ENCODE assay signal across 23 cellular contexts in genomic region chr16:83907926-83908325, GRCh38.
"Had no signal": no experiment of that assay in that cellular context is flagged by ENCODE, and none has a peak within 500 bp of the region (broad histone marks: within the 10 kb centered on the region; RNA-seq: fewer than 3 reads in every experiment).

No MANE protein-coding gene starts in this region.

- H3K4me3 ChIP-seq: dorsolateral prefrontal cortex, esophagus muscularis mucosa, hepatocyte, lung, ovary, tibial artery, upper lobe of left lung, uterus had no signal

- H3K27me3 ChIP-seq: dorsolateral prefrontal cortex, esophagus muscularis mucosa, hepatocyte, ovary, tibial artery, upper lobe of left lung, uterus had no signal

- ATAC-seq: left cardiac atrium; left ventricle myocardium superior; right cardiac atrium; stimulated activated memory B cell treated with anti-CD40 and anti-IgM and Interleukin-4, amounts not matched to agents 10 μg/mL and 1 μg/mL and 100 μg/mL, for 72 hours had no signal

- DNase-seq: cortex of kidney; dorsolateral prefrontal cortex; effector CD8-positive, alpha-beta T cell; head of caudate nucleus; kidney; left cardiac atrium; left ventricle myocardium superior; mesenchymal stem cell; naive B cell; nephron progenitor cell; ovary; right cardiac atrium; stimulated activated CD4-positive, alpha-beta T cell treated with anti-CD3 and anti-CD28 coated beads, Interleukin-4, amount 100 ng/mL, for 1 hour; stimulated activated CD8-positive, alpha-beta memory T cell treated with anti-CD3 and anti-CD28 coated beads, Interleukin-4, amount 100 ng/mL, for 48 hours; tibial artery; upper lobe of left lung; uterus had no signal

- H3K9me3 ChIP-seq: esophagus muscularis mucosa, ovary, tibial artery, upper lobe of left lung, uterus had no signal

- H3K4me1 ChIP-seq: uterus had no signal

- H3K36me3 ChIP-seq: uterus had no signal

- H3K27ac ChIP-seq: dorsolateral prefrontal cortex, epithelial cell of prostate, hepatocyte, ovary, tibial artery, upper lobe of left lung, uterus had no signal

- FAIRE-seq: endometrium, kidney had no signal
